In genomic region chr10:29587102-29587501, GRCh38 we compare ENCODE assay signal across 8 cellular contexts. TPM values are rescaled to one million over a fixed set of nuclear protein-coding genes. Genes with fewer than 3 reads are reported as not detected.
DNase-seq lines count a peak whose midpoint lies in the region; ATAC-seq, FAIRE-seq and TF ChIP-seq lines count a peak whose summit lies in the region.
"Not testable (repeated sequence)": the region's sequence is repeated elsewhere in the genome, so short reads cannot be mapped to it uniquely, and the experiment has no call there.

No MANE protein-coding gene starts in this region.

- peak; percentile 56 for DNase-seq in COR-L47 (lab: John Stamatoyannopoulos, UW)
- DNase-seq in astrocyte (ENCODE audit: low read depth); H1 (ENCODE audit: low read depth in 1 of 2, low spot score in 2 of 2); transverse colon: not testable (repeated sequence)
- peak; percentile 82 for DNase-seq in cardiac septum (ENCODE audit: low spot score)
- DNase-seq in lung (ENCODE audit: low spot score) = peak; percentile 26

- H3K27ac ChIP-seq in astrocyte (ENCODE audit: low read depth, low read length); H1 (ENCODE audit: low read depth, low read length): not testable (repeated sequence)
- peak overlapping the region in 1 of 2 donors; percentile 90 for H3K27ac ChIP-seq in lung (ENCODE audit: low read depth in 1 of 2, low read length in 1 of 2)
- peak overlapping the region; percentile 73 for H3K27ac ChIP-seq in rectal smooth muscle tissue (ENCODE audit: low read depth, low read length)
- peak overlapping the region in 3 of 4 donors; percentile 43 to 58 (median 44) for H3K27ac ChIP-seq in transverse colon

- not testable (repeated sequence) for H4K8ac ChIP-seq in H1 (ENCODE audit: extremely low read depth, insufficient read depth, low read length)

- H3K23me2 ChIP-seq in H1 (ENCODE audit: low read depth, low read length) = not testable (repeated sequence)

- H3K27ac Mint-ChIP-seq in astrocyte (ENCODE audit: unreplicated experiment) = not testable (repeated sequence)

- not testable (repeated sequence) for H2BK120ac ChIP-seq in H1 (replicated peaks; ENCODE audit: low read depth, low read length)

- H3K23ac ChIP-seq in H1 (ENCODE audit: insufficient read length) = not testable (repeated sequence)

- not testable (repeated sequence) for H4K91ac ChIP-seq in H1 (replicated peaks; ENCODE audit: insufficient read length, low read length)

- not testable (repeated sequence) for TF ChIP-seq CTCF in astrocyte (IDR thresholded peaks at IDR 0.05; ENCODE audit: insufficient read depth, low read depth, low read length); H1 (IDR thresholded peaks at IDR 0.05; ENCODE audit: control extremely low read depth in 1 of 3, insufficient read depth in 1 of 3, low read depth in 1 of 3, low read length in 3 of 3); lung (IDR thresholded peaks at IDR 0.05; ENCODE audit: control extremely low read depth, extremely low read depth); transverse colon (IDR thresholded peaks at IDR 0.05)

- H3K4me1 Mint-ChIP-seq in astrocyte (ENCODE audit: low read depth, unreplicated experiment) = peaks cover 51% of the 10 kb centered on the region

- not testable (repeated sequence) for TF ChIP-seq RAD21 in Ishikawa (IDR thresholded peaks at IDR 0.05; ENCODE audit: low read depth); H1 (IDR thresholded peaks at IDR 0.05 in 1 of 2, conservative IDR thresholded peaks at IDR 0.05 in 1 of 2; ENCODE audit: low read depth in 2 of 2, low read length in 2 of 2)

- WGBS in H1 (ENCODE audit: extremely low coverage in 1 of 2, insufficient coverage in 1 of 2, insufficient read length in 1 of 2, insufficient replicate concordance in 2 of 2, low coverage in 1 of 2, low lambda C conversion rate in 2 of 2, missing lambda C conversion rate in 1 of 2), 2 experiments = 78% methylated on average over 12 of the region's 12 CpGs; no CpG with 5 or more reads in 1 of the 2 experiments
- 81 to 84% methylated on average over 12 of the region's 12 CpGs for WGBS in lung, 2 donors
- WGBS in transverse colon (ENCODE audit: low coverage in 1 of 2), 2 donors = 88 to 91% methylated on average over 3 to 12 of the region's 12 CpGs

- not testable (repeated sequence) for H3K4me3 Mint-ChIP-seq in astrocyte (ENCODE audit: unreplicated experiment)

- H2BK20ac ChIP-seq in H1 (ENCODE audit: low read length) = not testable (repeated sequence)

- not testable (repeated sequence) for H2BK5ac ChIP-seq in H1 (ENCODE audit: low read depth, low read length)

- not testable (repeated sequence) for H4K5ac ChIP-seq in H1 (ENCODE audit: insufficient read length, low read depth, low read length)

- H3K4me1 ChIP-seq in astrocyte (ENCODE audit: insufficient read depth, low read length) (peaks cover 49% of the 10 kb centered on the region), H1 (replicated peaks in 1 of 4; ENCODE audit: control insufficient read depth in 3 of 4, insufficient read depth in 4 of 4, low read length in 3 of 4) (peaks cover 9 to 21% (median 17%) of the 10 kb centered on the region in 4 experiments), lung (ENCODE audit: control insufficient read depth in 2 of 2, insufficient read depth in 2 of 2, low read length in 2 of 2) (peaks cover 7 to 15% of the 10 kb centered on the region in 2 donors), rectal smooth muscle tissue (ENCODE audit: control insufficient read depth, insufficient read depth, low read length) (peaks cover 34% of the 10 kb centered on the region), transverse colon (peaks cover 20 to 49% (median 31%) of the 10 kb centered on the region in 4 donors)

- H4K20me1 ChIP-seq in astrocyte (ENCODE audit: insufficient read depth, low read length) = peaks cover 44% of the 10 kb centered on the region
- H4K20me1 ChIP-seq in H1 (replicated peaks in 1 of 2; ENCODE audit: control insufficient read depth in 1 of 2, insufficient read depth in 2 of 2, low read length in 2 of 2) = not testable (repeated sequence)

- not testable (repeated sequence) for H3K14ac ChIP-seq in H1 (ENCODE audit: insufficient read length)

- H3K9me3 ChIP-seq in astrocyte (ENCODE audit: insufficient read depth, low read depth, low read length); H1 (ENCODE audit: insufficient read depth in 2 of 2, low read depth in 1 of 2, low read length in 1 of 2); lung (ENCODE audit: control insufficient read depth in 2 of 2, insufficient read depth in 1 of 2, low read length in 1 of 2); transverse colon: not testable (repeated sequence)

- in situ Hi-C loops in transverse colon (cut with MboI; ENCODE audit: low pct_ligation_motif_present in 1 of 4, low pct_unique_long_range_greater_than_20kb in 1 of 4, low sequenced_read_pairs in 3 of 4) = not testable (repeated sequence)

- intact Hi-C loops in cardiac septum (cut with DNase I); transverse colon (cut with DNase I; ENCODE audit: low total_unique reads): not testable (repeated sequence)

- H3K36me3 Mint-ChIP-seq in astrocyte (ENCODE audit: low read depth, unreplicated experiment) = not testable (repeated sequence)

- not testable (repeated sequence) for H3K9me3 Mint-ChIP-seq in astrocyte (ENCODE audit: unreplicated experiment)

- H2BK15ac ChIP-seq in H1 (ENCODE audit: low read length) = not testable (repeated sequence)

- H3K18ac ChIP-seq in H1 (ENCODE audit: extremely low read depth, low read length) = not testable (repeated sequence)

- CTCF ChIA-PET in H1 (lab: Charles Lee; ENCODE audit: partially characterized antibody) = interaction anchor here (1.4 to 2.8 kb wide), 2 partner anchors 29 to 52 kb away, joined by 4 to 13 read pairs; no protein-coding TSS in a partner anchor

- FAIRE-seq in astrocyte (lab: Jason Lieb, UNC) = not testable (repeated sequence)
- peak; percentile 90 for FAIRE-seq in H1 (lab: Jason Lieb, UNC)

- H3K36me3 ChIP-seq in astrocyte (ENCODE audit: insufficient read depth, low read length); H1 (ENCODE audit: control insufficient read depth in 2 of 4, insufficient read depth in 4 of 4, low read length in 3 of 4); lung (ENCODE audit: control insufficient read depth in 2 of 2, insufficient read depth in 2 of 2, low read length in 2 of 2); rectal smooth muscle tissue (ENCODE audit: control insufficient read depth, insufficient read depth, low read length); transverse colon: not testable (repeated sequence)

- H3K4me2 ChIP-seq in astrocyte (ENCODE audit: low read length) = peak overlapping the region; percentile 37
- peak overlapping the region; percentile 2 to 38; a peak in 1 of 4 replicates for H3K4me2 ChIP-seq in H1 (ENCODE audit: insufficient read depth in 1 of 2, low read depth in 2 of 2, low read length in 2 of 2)

- not testable (repeated sequence) for H2BK12ac ChIP-seq in H1 (ENCODE audit: low read depth, low read length)

- not testable (repeated sequence) for H3K4me3 ChIP-seq in astrocyte (ENCODE audit: insufficient read depth, low read depth, low read length); H1 (ENCODE audit: extremely low read depth in 1 of 4, insufficient read depth in 2 of 4, low read depth in 3 of 4, low read length in 4 of 4); lung; rectal smooth muscle tissue (ENCODE audit: low read length); transverse colon

- H3K79me2 ChIP-seq in astrocyte (ENCODE audit: insufficient read depth, low read length) = peaks cover 31% of the 10 kb centered on the region
- not testable (repeated sequence) for H3K79me2 ChIP-seq in H1 (ENCODE audit: control insufficient read depth in 1 of 2, insufficient read depth in 2 of 2, low read length in 2 of 2)

- H3K9ac ChIP-seq in astrocyte (ENCODE audit: low read length); H1 (replicated peaks in 1 of 4; ENCODE audit: extremely low read depth in 1 of 4, low read depth in 3 of 4, low read length in 3 of 4); rectal smooth muscle tissue (ENCODE audit: low read length): not testable (repeated sequence)

- H3K27me3 ChIP-seq in astrocyte (ENCODE audit: insufficient read depth, low read length); H1 (replicated peaks in 1 of 4; ENCODE audit: control insufficient read depth in 3 of 4, extremely low read depth in 1 of 4, insufficient read depth in 3 of 4, low read length in 3 of 4); lung (ENCODE audit: control insufficient read depth, insufficient read depth); rectal smooth muscle tissue (ENCODE audit: control insufficient read depth, insufficient read depth, low read length); transverse colon: not testable (repeated sequence)

- not testable (repeated sequence) for H3K79me1 ChIP-seq in H1 (ENCODE audit: low read depth, low read length)

- H2AK5ac ChIP-seq in H1 (ENCODE audit: low read depth, low read length) = not testable (repeated sequence)

- H3K27me3 Mint-ChIP-seq in astrocyte (ENCODE audit: low read depth, unreplicated experiment) = not testable (repeated sequence)

- POLR2A ChIA-PET in H1 (lab: Charles Lee; ENCODE audit: partially characterized antibody) = not testable (repeated sequence)

- ATAC-seq in lung (ENCODE audit: insufficient read depth, low FRiP score) = not testable (repeated sequence)

- H3K4ac ChIP-seq in H1 (replicated peaks; ENCODE audit: insufficient read length, low read depth, low read length) = not testable (repeated sequence)

- H3K56ac ChIP-seq in H1 (replicated peaks; ENCODE audit: insufficient read length, low read depth, low read length) = not testable (repeated sequence)

- H2AFZ ChIP-seq in astrocyte (ENCODE audit: low read depth, low read length); H1 (ENCODE audit: low read length): not testable (repeated sequence)

- not testable (repeated sequence) for TF ChIP-seq EP300 in Ishikawa (IDR thresholded peaks at IDR 0.05; ENCODE audit: borderline replicate concordance); H1 (IDR thresholded peaks at IDR 0.05; ENCODE audit: borderline replicate concordance in 1 of 2, low read depth in 2 of 2, low read length in 2 of 2); transverse colon (IDR thresholded peaks at IDR 0.05; ENCODE audit: low read depth)

- TF ChIP-seq POLR2A in H1 (IDR thresholded peaks at IDR 0.05; ENCODE audit: control extremely low read depth in 1 of 2, low read depth in 2 of 2, low read length in 2 of 2); transverse colon (IDR thresholded peaks at IDR 0.05): not testable (repeated sequence)

RNA-seq across cellular contexts. Expression of gene SVIL, which starts 47.7 kb away (rescaled TPM):
- 70.4 and 73.3 TPM in 2 replicates for total RNA-seq in astrocyte
- 15.4 and 16.0 TPM in 2 replicates for total RNA-seq in H1 (2021; fragmentation: NEBNext Ultra II Directional; extraction: Animal tissue kit (Norgen Biotek cat#: 25700))
- 4.3 and 4.7 TPM in 2 replicates for polyA plus RNA-seq in H1 (2011; rRNA removed)
- 5.3 TPM for polyA plus RNA-seq in H1 (2011; cell fraction: cytosol; rRNA removed)
- 18.4 TPM for polyA plus RNA-seq in H1 (2011; cell fraction: nucleus; rRNA removed)
- polyA plus RNA-seq in H1 (2012, experiment 1 of 2) = 11.8 to 19.5 TPM (median 12.7 TPM) in 4 replicates
- 0.76 TPM for polyA plus RNA-seq in H1 (2012, experiment 2 of 2)
- polyA plus RNA-seq in H1 (2013, experiment 1 of 2) = 14.1 TPM
- polyA plus RNA-seq in H1 (2013, experiment 2 of 2) = 13.6 TPM
- polyA minus RNA-seq in H1 (2011; rRNA and poly(A)+ RNA removed) = 12.4 and 14.0 TPM in 2 replicates
- 14.7 TPM for polyA minus RNA-seq in H1 (2011; cell fraction: cytosol; rRNA and poly(A)+ RNA removed)
- 18.8 TPM for polyA minus RNA-seq in H1 (2011; cell fraction: nucleus; rRNA and poly(A)+ RNA removed)
- 518 TPM for total RNA-seq in cardiac septum
- 100 to 1,000 TPM in 1 of 2 donors, 10 to 100 TPM in 1; 68.4 to 117 TPM for total RNA-seq in lung
- 10 to 100 TPM; 13.6 to 19.6 TPM for polyA plus RNA-seq in lung
- total RNA-seq in transverse colon = 100 to 1,000 TPM; 146 to 192 (median 156) TPM
